In genomic region chr2:30649828-30650227, GRCh38 we compare ENCODE assay signal across 31 cellular contexts.
"Had no signal": no experiment of that assay in that cellular context is flagged by ENCODE, and none has a peak within 500 bp of the region (broad histone marks: within the 10 kb centered on the region; RNA-seq: fewer than 3 reads in every experiment).

No MANE protein-coding gene starts in this region.

- H3K27me3 Mint-ChIP-seq: natural killer cell treated with Interleukin-12 subunit alpha and Interleukin-12 subunit beta and Interleukin-15 and Interleukin-18, amount 100 ng/mL, for 72 hours; progenitor cell of endocrine pancreas; stimulated activated naive CD8-positive, alpha-beta T cell treated with anti-CD3 and anti-CD28 coated beads, Interleukin-15, amount 100 ng/mL, for 72 hours; type B pancreatic cell had no signal

- H3K4me3 Mint-ChIP-seq: naive thymus-derived CD8-positive, alpha-beta T cell; natural killer cell treated with Interleukin-12 subunit alpha and Interleukin-12 subunit beta and Interleukin-15 and Interleukin-18, amount 100 ng/mL, for 72 hours; nephron progenitor cell; neural crest cell; stimulated activated memory B cell treated with anti-CD40 and anti-IgM and Interleukin-4, amounts not matched to agents 10 μg/mL and 1 μg/mL and 100 μg/mL, for 72 hours; stimulated activated naive CD8-positive, alpha-beta T cell treated with anti-CD3 and anti-CD28 coated beads, Interleukin-15, amount 100 ng/mL, for 72 hours; type B pancreatic cell had no signal

- H3K9ac ChIP-seq: parathyroid adenoma had no signal

- H3K4me1 ChIP-seq: parathyroid adenoma, spleen, suprapubic skin, testis, transverse colon, upper lobe of right lung, uterus had no signal

- H3K4me2 ChIP-seq: smooth muscle cell had no signal

- H3K36me3 ChIP-seq: ovary, spleen, suprapubic skin, tibial artery, transverse colon, upper lobe of right lung, uterus had no signal

- H3K4me3 ChIP-seq: ovary, psoas muscle, skin epidermis, smooth muscle cell, spleen, suprapubic skin, testis, tibial artery, transverse colon, upper lobe of right lung, uterus had no signal

- H2AFZ ChIP-seq: parathyroid adenoma had no signal

- H3K36me3 Mint-ChIP-seq: naive thymus-derived CD8-positive, alpha-beta T cell; natural killer cell treated with Interleukin-12 subunit alpha and Interleukin-12 subunit beta and Interleukin-15 and Interleukin-18, amount 100 ng/mL, for 72 hours; stimulated activated memory B cell treated with anti-CD40 and anti-IgM and Interleukin-4, amounts not matched to agents 10 μg/mL and 1 μg/mL and 100 μg/mL, for 72 hours had no signal

- H3K27ac Mint-ChIP-seq: naive thymus-derived CD8-positive, alpha-beta T cell; natural killer cell treated with Interleukin-12 subunit alpha and Interleukin-12 subunit beta and Interleukin-15 and Interleukin-18, amount 100 ng/mL, for 72 hours; progenitor cell of endocrine pancreas; stimulated activated memory B cell treated with anti-CD40 and anti-IgM and Interleukin-4, amounts not matched to agents 10 μg/mL and 1 μg/mL and 100 μg/mL, for 72 hours; type B pancreatic cell had no signal

- H3K4me1 Mint-ChIP-seq: neural crest cell; stimulated activated memory B cell treated with anti-CD40 and anti-IgM and Interleukin-4, amounts not matched to agents 10 μg/mL and 1 μg/mL and 100 μg/mL, for 72 hours; stimulated activated naive CD8-positive, alpha-beta T cell treated with anti-CD3 and anti-CD28 coated beads, Interleukin-15, amount 100 ng/mL, for 72 hours had no signal

- H3K27me3 ChIP-seq: ovary, spleen, suprapubic skin, testis, tibial artery, transverse colon, upper lobe of right lung, uterus had no signal

- ATAC-seq: naive thymus-derived CD8-positive, alpha-beta T cell; psoas muscle; right cardiac atrium; sciatic nerve; stimulated activated memory B cell treated with anti-CD40 and anti-IgM and Interleukin-4, amounts not matched to agents 10 μg/mL and 1 μg/mL and 100 μg/mL, for 72 hours; stimulated activated naive CD8-positive, alpha-beta T cell treated with anti-CD3 and anti-CD28 coated beads, Interleukin-15, amount 100 ng/mL, for 72 hours; stimulated activated naive CD8-positive, alpha-beta T cell treated with anti-CD3 and anti-CD28 coated beads, Interleukin-15, Interleukin-2, amounts not matched to agents 100 U/mL and 50 U/mL, for 24 hours; upper lobe of right lung had no signal

- H3K9me3 ChIP-seq: ovary, psoas muscle, spleen, suprapubic skin, testis, tibial artery, transverse colon, upper lobe of right lung, uterus had no signal

- H3K27ac ChIP-seq: ovary, parathyroid adenoma, psoas muscle, skin epidermis, spleen, suprapubic skin, testis, tibial artery, transverse colon, upper lobe of right lung, uterus had no signal

- DNase-seq: naive thymus-derived CD8-positive, alpha-beta T cell; nephron progenitor cell; occipital lobe; ovary; psoas muscle; right cardiac atrium; spleen; stimulated activated CD4-positive, alpha-beta T cell treated with anti-CD3 and anti-CD28 coated beads, Interleukin-12 subunit alpha, Interleukin-12 subunit beta, amount 100 ng/mL, for 4 hours; stimulated activated CD4-positive, alpha-beta T cell treated with anti-CD3 and anti-CD28 coated beads, Interleukin-1b, Interleukin-23, amount 100 ng/mL, for 48 hours; stimulated activated CD4-positive, alpha-beta T cell treated with anti-CD3 and anti-CD28 coated beads, Interleukin-4, amount 100 ng/mL, for 1 hour; stimulated activated CD4-positive, alpha-beta T cell treated with anti-CD3 and anti-CD28 coated beads, Interleukin-4, amount 100 ng/mL, for 4 hours; stimulated activated CD8-positive, alpha-beta memory T cell treated with anti-CD3 and anti-CD28 coated beads, Interleukin-4, amount 100 ng/mL, for 48 hours; stimulated activated naive CD4-positive, alpha-beta T cell; stimulated activated naive CD8-positive, alpha-beta T cell treated with anti-CD3 and anti-CD28 coated beads, Interleukin-15, amount 100 ng/mL, for 72 hours; stimulated activated naive CD8-positive, alpha-beta T cell treated with anti-CD3 and anti-CD28 coated beads, Interleukin-15, Interleukin-2, amounts not matched to agents 100 U/mL and 50 U/mL, for 24 hours; substantia nigra; testis; tibial artery; transverse colon; upper lobe of right lung; uterus had no signal

- H3K9me3 Mint-ChIP-seq: naive thymus-derived CD8-positive, alpha-beta T cell; natural killer cell treated with Interleukin-12 subunit alpha and Interleukin-12 subunit beta and Interleukin-15 and Interleukin-18, amount 100 ng/mL, for 72 hours; nephron progenitor cell; neural crest cell; stimulated activated memory B cell treated with anti-CD40 and anti-IgM and Interleukin-4, amounts not matched to agents 10 μg/mL and 1 μg/mL and 100 μg/mL, for 72 hours; stimulated activated naive CD8-positive, alpha-beta T cell treated with anti-CD3 and anti-CD28 coated beads, Interleukin-15, amount 100 ng/mL, for 72 hours; type B pancreatic cell had no signal
